In the genomic region with DNA sequence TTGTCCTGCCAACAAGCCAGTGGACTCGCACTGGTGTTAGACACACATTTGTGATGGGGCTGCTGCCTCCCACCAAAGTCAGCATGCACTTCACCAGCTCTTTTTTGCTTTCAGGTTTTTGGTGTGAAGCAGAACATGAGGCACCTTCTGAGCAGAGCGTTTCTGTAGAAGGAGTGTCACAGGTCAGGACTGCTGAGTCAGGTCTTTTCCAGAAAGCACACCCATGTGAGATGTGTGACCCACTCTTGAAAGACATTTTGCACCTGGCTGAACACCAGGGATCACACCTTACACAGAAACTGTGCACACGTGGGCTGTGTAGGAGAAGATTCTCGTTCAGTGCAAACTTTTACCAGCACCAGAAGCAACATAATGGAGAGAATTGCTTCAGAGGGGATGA, we compare ENCODE assay signal across 2 cellular contexts.
TF ChIP-seq lines count a peak whose summit lies in the region.

No MANE protein-coding gene starts in this region.

TF ChIP-seq in HepG2, 621 proteins besides CTCF, POLR2A, EP300 and RAD21 (continues in another document):
- TF ChIP-seq MAFF (IDR thresholded peaks at IDR 0.05; ENCODE audit: low read depth, low read length) (peak; percentile 94), ZNF224 (CRISPR knock-in tag; IDR thresholded peaks at IDR 0.05) (no peak), ELF4 (CRISPR knock-in tag; IDR thresholded peaks at IDR 0.05; ENCODE audit: borderline replicate concordance) (no peak), POLR2AphosphoS2 (IDR thresholded peaks at IDR 0.05; ENCODE audit: low read depth, low read length) (no peak), ZNF12 (CRISPR knock-in tag; IDR thresholded peaks at IDR 0.05) (no peak), CCAR2 (optimal IDR thresholded peaks at IDR 0.05; ENCODE audit: low read depth, low read length) (no peak), JDP2 (CRISPR knock-in tag; IDR thresholded peaks at IDR 0.05; ENCODE audit: borderline replicate concordance) (no peak), MAFK (conservative IDR thresholded peaks at IDR 0.05 in 1 of 2, IDR thresholded peaks at IDR 0.05 in 1 of 2; ENCODE audit: low read length in 2 of 2) (peak; percentile 93 to 97), PLRG1 (conservative IDR thresholded peaks at IDR 0.05) (no peak), PTBP1 (IDR thresholded peaks at IDR 0.05; ENCODE audit: low read depth, low read length, poor library complexity, severe bottlenecking) (no peak), KDM5B (CRISPR knock-in tag; IDR thresholded peaks at IDR 0.05; ENCODE audit: borderline replicate concordance) (no peak)
- TF ChIP-seq, protein P1, sequence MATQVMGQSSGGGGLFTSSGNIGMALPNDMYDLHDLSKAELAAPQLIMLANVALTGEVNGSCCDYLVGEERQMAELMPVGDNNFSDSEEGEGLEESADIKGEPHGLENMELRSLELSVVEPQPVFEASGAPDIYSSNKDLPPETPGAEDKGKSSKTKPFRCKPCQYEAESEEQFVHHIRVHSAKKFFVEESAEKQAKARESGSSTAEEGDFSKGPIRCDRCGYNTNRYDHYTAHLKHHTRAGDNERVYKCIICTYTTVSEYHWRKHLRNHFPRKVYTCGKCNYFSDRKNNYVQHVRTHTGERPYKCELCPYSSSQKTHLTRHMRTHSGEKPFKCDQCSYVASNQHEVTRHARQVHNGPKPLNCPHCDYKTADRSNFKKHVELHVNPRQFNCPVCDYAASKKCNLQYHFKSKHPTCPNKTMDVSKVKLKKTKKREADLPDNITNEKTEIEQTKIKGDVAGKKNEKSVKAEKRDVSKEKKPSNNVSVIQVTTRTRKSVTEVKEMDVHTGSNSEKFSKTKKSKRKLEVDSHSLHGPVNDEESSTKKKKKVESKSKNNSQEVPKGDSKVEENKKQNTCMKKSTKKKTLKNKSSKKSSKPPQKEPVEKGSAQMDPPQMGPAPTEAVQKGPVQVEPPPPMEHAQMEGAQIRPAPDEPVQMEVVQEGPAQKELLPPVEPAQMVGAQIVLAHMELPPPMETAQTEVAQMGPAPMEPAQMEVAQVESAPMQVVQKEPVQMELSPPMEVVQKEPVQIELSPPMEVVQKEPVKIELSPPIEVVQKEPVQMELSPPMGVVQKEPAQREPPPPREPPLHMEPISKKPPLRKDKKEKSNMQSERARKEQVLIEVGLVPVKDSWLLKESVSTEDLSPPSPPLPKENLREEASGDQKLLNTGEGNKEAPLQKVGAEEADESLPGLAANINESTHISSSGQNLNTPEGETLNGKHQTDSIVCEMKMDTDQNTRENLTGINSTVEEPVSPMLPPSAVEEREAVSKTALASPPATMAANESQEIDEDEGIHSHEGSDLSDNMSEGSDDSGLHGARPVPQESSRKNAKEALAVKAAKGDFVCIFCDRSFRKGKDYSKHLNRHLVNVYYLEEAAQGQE (IDR thresholded peaks at IDR 0.05; ENCODE audit: borderline replicate concordance in 1 of 2, low read depth in 1 of 2, low read length in 2 of 2), result no peak
- TF ChIP-seq, protein P2, sequence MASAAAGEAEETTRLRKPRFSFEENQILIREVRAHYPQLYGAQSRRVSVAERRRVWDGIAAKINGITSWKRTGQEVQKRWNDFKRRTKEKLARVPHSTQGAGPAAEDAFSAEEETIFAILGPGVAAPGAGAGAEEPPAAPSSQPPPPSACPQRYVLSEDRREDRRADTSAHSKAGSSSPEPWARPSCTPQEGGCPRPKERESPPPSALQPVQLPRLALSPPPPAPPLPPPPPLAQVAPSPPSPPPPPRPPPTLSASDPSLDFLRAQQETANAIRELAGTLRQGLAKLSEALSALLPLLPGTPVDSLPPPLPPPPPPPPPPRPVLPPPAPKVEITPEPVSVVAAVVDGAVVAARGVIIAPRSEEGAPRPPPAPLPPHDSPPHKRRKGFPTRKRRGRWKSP (CRISPR knock-in tag; IDR thresholded peaks at IDR 0.05), result no peak
- TF ChIP-seq, protein P3, sequence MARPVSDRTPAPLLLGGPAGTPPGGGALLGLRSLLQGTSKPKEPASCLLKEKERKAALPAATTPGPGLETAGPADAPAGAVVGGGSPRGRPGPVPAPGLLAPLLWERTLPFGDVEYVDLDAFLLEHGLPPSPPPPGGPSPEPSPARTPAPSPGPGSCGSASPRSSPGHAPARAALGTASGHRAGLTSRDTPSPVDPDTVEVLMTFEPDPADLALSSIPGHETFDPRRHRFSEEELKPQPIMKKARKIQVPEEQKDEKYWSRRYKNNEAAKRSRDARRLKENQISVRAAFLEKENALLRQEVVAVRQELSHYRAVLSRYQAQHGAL (CRISPR knock-in tag; IDR thresholded peaks at IDR 0.05; ENCODE audit: not compliant biosample characterization), result no peak
- TF ChIP-seq, protein P4, sequence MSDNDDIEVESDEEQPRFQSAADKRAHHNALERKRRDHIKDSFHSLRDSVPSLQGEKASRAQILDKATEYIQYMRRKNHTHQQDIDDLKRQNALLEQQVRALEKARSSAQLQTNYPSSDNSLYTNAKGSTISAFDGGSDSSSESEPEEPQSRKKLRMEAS (IDR thresholded peaks at IDR 0.05), result no peak
- TF ChIP-seq, protein P5, sequence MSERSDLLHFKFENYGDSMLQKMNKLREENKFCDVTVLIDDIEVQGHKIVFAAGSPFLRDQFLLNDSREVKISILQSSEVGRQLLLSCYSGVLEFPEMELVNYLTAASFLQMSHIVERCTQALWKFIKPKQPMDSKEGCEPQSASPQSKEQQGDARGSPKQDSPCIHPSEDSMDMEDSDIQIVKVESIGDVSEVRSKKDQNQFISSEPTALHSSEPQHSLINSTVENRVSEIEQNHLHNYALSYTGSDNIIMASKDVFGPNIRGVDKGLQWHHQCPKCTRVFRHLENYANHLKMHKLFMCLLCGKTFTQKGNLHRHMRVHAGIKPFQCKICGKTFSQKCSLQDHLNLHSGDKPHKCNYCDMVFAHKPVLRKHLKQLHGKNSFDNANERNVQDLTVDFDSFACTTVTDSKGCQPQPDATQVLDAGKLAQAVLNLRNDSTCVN (CRISPR knock-in tag; IDR thresholded peaks at IDR 0.05; ENCODE audit: borderline replicate concordance), result no peak
- TF ChIP-seq, protein P6, sequence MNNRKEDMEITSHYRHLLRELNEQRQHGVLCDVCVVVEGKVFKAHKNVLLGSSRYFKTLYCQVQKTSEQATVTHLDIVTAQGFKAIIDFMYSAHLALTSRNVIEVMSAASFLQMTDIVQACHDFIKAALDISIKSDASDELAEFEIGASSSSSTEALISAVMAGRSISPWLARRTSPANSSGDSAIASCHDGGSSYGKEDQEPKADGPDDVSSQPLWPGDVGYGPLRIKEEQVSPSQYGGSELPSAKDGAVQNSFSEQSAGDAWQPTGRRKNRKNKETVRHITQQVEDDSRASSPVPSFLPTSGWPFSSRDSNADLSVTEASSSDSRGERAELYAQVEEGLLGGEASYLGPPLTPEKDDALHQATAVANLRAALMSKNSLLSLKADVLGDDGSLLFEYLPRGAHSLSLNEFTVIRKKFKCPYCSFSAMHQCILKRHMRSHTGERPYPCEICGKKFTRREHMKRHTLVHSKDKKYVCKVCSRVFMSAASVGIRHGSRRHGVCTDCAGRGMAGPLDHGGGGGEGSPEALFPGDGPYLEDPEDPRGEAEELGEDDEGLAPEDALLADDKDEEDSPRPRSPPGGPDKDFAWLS (CRISPR knock-in tag; IDR thresholded peaks at IDR 0.05; ENCODE audit: borderline replicate concordance), result no peak

TF ChIP-seq in liver, 16 proteins besides CTCF, POLR2A, EP300 and RAD21:
- TF ChIP-seq SP1 (IDR thresholded peaks at IDR 0.05), result no peak
- TF ChIP-seq TAF1 (conservative IDR thresholded peaks at IDR 0.05), result no peak
- no peak for TF ChIP-seq GABPA (IDR thresholded peaks at IDR 0.05 in 1 of 2, conservative IDR thresholded peaks at IDR 0.05 in 1 of 2)
- TF ChIP-seq, protein P7, sequence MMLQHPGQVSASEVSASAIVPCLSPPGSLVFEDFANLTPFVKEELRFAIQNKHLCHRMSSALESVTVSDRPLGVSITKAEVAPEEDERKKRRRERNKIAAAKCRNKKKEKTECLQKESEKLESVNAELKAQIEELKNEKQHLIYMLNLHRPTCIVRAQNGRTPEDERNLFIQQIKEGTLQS (IDR thresholded peaks at IDR 0.05), result no peak
- no peak for TF ChIP-seq YY1 (IDR thresholded peaks at IDR 0.05)
- TF ChIP-seq HNF4A (conservative IDR thresholded peaks at IDR 0.05), result no peak
- TF ChIP-seq EGR1 (IDR thresholded peaks at IDR 0.05; ENCODE audit: low read depth in 2 of 2), result no peak
- no peak for TF ChIP-seq FOXA2 (IDR thresholded peaks at IDR 0.05)
- TF ChIP-seq FOXA1 (IDR thresholded peaks at IDR 0.05), result no peak
